Comparison of ENCODE assay signal across 10 cellular contexts in genomic region chr22:50470491-50470890, GRCh38. TPM values are rescaled to one million over a fixed set of nuclear protein-coding genes. Genes with fewer than 3 reads are reported as not detected.
DNase-seq lines count a peak whose midpoint lies in the region; ATAC-seq and TF ChIP-seq lines count a peak whose summit lies in the region.
"Had no signal": no experiment of that assay in that cellular context is flagged by ENCODE, and none has a peak within 500 bp of the region (broad histone marks: within the 10 kb centered on the region; RNA-seq: fewer than 3 reads in every experiment).

No MANE protein-coding gene starts in this region.

- H3K4me1 Mint-ChIP-seq in CD14-positive monocyte, result peaks cover 53% of the 10 kb centered on the region
- peaks cover 49% of the 10 kb centered on the region for H3K4me1 Mint-ChIP-seq in activated T-helper 2 cell treated with anti-CD3 and anti-CD28 coated beads, Interferon-gamma antibody, Interleukin-2, Interleukin-4, amounts not matched to agents 10 μg/mL and 5 μg/mL and 100 μg/mL, durations not matched to agents 14 hours and 24 hours and 36 hours (ENCODE audit: low read depth)

- peak overlapping the region; percentile 37 to 44 for H3K4me3 ChIP-seq in mucosa of rectum (ENCODE audit: low read length in 2 of 2)
- H3K4me3 ChIP-seq in body of pancreas, result no peak overlapping the region

- no peak for TF ChIP-seq POLR2A in body of pancreas (IDR thresholded peaks at IDR 0.05)

- H3K9me3 Mint-ChIP-seq in CD14-positive monocyte, result no peaks in the 10 kb centered on the region
- H3K9me3 Mint-ChIP-seq in activated T-helper 2 cell treated with anti-CD3 and anti-CD28 coated beads, Interferon-gamma antibody, Interleukin-2, Interleukin-4, amounts not matched to agents 10 μg/mL and 5 μg/mL and 100 μg/mL, durations not matched to agents 14 hours and 24 hours and 36 hours, result no peaks in the 10 kb centered on the region

- H3K9me3 ChIP-seq in mucosa of rectum (ENCODE audit: control insufficient read depth in 2 of 2, low read length in 2 of 2) (no peaks in the 10 kb centered on the region), body of pancreas (no peaks in the 10 kb centered on the region)

- H3K36me3 Mint-ChIP-seq in CD14-positive monocyte, result peaks cover 19 to 38% of the 10 kb centered on the region in 2 donors
- H3K36me3 Mint-ChIP-seq in activated T-helper 2 cell treated with anti-CD3 and anti-CD28 coated beads, Interferon-gamma antibody, Interleukin-2, Interleukin-4, amounts not matched to agents 10 μg/mL and 5 μg/mL and 100 μg/mL, durations not matched to agents 14 hours and 24 hours and 36 hours (ENCODE audit: low read depth), result peaks cover 23% of the 10 kb centered on the region

- H3K27me3 Mint-ChIP-seq in CD14-positive monocyte (ENCODE audit: low read depth in 3 of 3), result peaks cover 0 to 3% (median 0%) of the 10 kb centered on the region in 3 donors
- no peaks in the 10 kb centered on the region for H3K27me3 Mint-ChIP-seq in activated T-helper 2 cell treated with anti-CD3 and anti-CD28 coated beads, Interferon-gamma antibody, Interleukin-2, Interleukin-4, amounts not matched to agents 10 μg/mL and 5 μg/mL and 100 μg/mL, durations not matched to agents 14 hours and 24 hours and 36 hours (ENCODE audit: low read depth)

- H3K27me3 ChIP-seq in mucosa of rectum (ENCODE audit: control insufficient read depth in 2 of 2, insufficient read depth in 2 of 2, low read length in 2 of 2), result no peaks in the 10 kb centered on the region
- no peaks in the 10 kb centered on the region for H3K27me3 ChIP-seq in body of pancreas

- H3K27ac ChIP-seq in mucosa of rectum (ENCODE audit: low read depth in 2 of 2, low read length in 2 of 2) (peak overlapping the region; percentile 90 to 95), body of pancreas (peak overlapping the region in 2 of 4 donors; percentile 9 to 46)

- ATAC-seq in HG03159 (IDR thresholded peaks at IDR 0.05; ENCODE audit: unreplicated experiment), result peak; percentile 7
- no peak for ATAC-seq in body of pancreas
- ATAC-seq in GM21381 (IDR thresholded peaks at IDR 0.05; ENCODE audit: unreplicated experiment), result no peak
- no peak for ATAC-seq in HG03139 (IDR thresholded peaks at IDR 0.05; ENCODE audit: unreplicated experiment)

- peak overlapping the region in 1 of 7 donors; percentile 15 for H3K27ac Mint-ChIP-seq in CD14-positive monocyte
- peak overlapping the region; percentile 83 for H3K27ac Mint-ChIP-seq in activated T-helper 2 cell treated with anti-CD3 and anti-CD28 coated beads, Interferon-gamma antibody, Interleukin-2, Interleukin-4, amounts not matched to agents 10 μg/mL and 5 μg/mL and 100 μg/mL, durations not matched to agents 14 hours and 24 hours and 36 hours

- H3K4me1 ChIP-seq in mucosa of rectum (ENCODE audit: control insufficient read depth in 2 of 2, insufficient read depth in 2 of 2, low read length in 2 of 2) (peaks cover 57 to 58% of the 10 kb centered on the region in 2 donors), body of pancreas (peaks cover 54% of the 10 kb centered on the region)

- H3K36me3 ChIP-seq in mucosa of rectum (ENCODE audit: control insufficient read depth in 2 of 2, insufficient read depth in 2 of 2, low read length in 2 of 2) (peaks cover 19 to 26% of the 10 kb centered on the region in 2 donors), body of pancreas (replicated peaks in 1 of 2; ENCODE audit: insufficient read depth in 1 of 2, low read depth in 2 of 2) (peaks cover 16 to 19% of the 10 kb centered on the region in 2 donors)

- intact Hi-C loops in CD14-positive monocyte (cut with micrococcal nuclease), result loop anchor here in 1 of 2 donors (5.0 kb wide), 1 partner anchor 152 kb away; no protein-coding TSS in a partner anchor
- intact Hi-C loops in activated T-helper 2 cell treated with anti-CD3 and anti-CD28 coated beads, Interferon-gamma antibody, Interleukin-2, Interleukin-4, amounts not matched to agents 10 μg/mL and 5 μg/mL and 100 μg/mL, durations not matched to agents 14 hours and 24 hours and 36 hours (cut with micrococcal nuclease), result loop anchor here (5.0 kb wide), 1 partner anchor 57 kb away; the partner anchor contains the start of gene SCO2
- intact Hi-C loops in body of pancreas (cut with DNase I), result no loop called here

- peak overlapping the region; percentile 49 to 52 for H3K9ac ChIP-seq in mucosa of rectum (ENCODE audit: low read depth in 1 of 2, low read length in 2 of 2)

- peak overlapping the region; percentile 12 to 42 for H3K4me3 Mint-ChIP-seq in CD14-positive monocyte
- peak overlapping the region; percentile 55 for H3K4me3 Mint-ChIP-seq in activated T-helper 2 cell treated with anti-CD3 and anti-CD28 coated beads, Interferon-gamma antibody, Interleukin-2, Interleukin-4, amounts not matched to agents 10 μg/mL and 5 μg/mL and 100 μg/mL, durations not matched to agents 14 hours and 24 hours and 36 hours (ENCODE audit: low read depth)

- TF ChIP-seq CTCF in CD14-positive monocyte (IDR thresholded peaks at IDR 0.05), result no peak
- no peak for TF ChIP-seq CTCF in body of pancreas (IDR thresholded peaks at IDR 0.05)

- DNase-seq in CD14-positive monocyte (ENCODE audit: low spot score) (no peak), DMS153 treated with DMSO at 0.1 percent for 48 hours (lab: John Stamatoyannopoulos, UW; ENCODE audit: unreplicated experiment) (no peak), body of pancreas (no peak)
- no peak for DNase-seq in activated T-helper 2 cell treated with anti-CD3 and anti-CD28 coated beads, Interferon-gamma antibody, Interleukin-2, Interleukin-4, amounts not matched to agents 10 μg/mL and 5 μg/mL and 100 μg/mL, durations not matched to agents 14 hours and 24 hours and 36 hours (ENCODE audit: low spot score)

- 51% methylated on average over 6 of the region's 6 CpGs; no CpG with 5 or more reads in 1 of the 2 donors for WGBS in body of pancreas, 2 donors

RNA-seq across cellular contexts. Expression of gene SBF1, which starts 4.3 kb away (rescaled TPM):
- 1 to 10 TPM; 4.0 to 6.2 TPM for polyA plus RNA-seq in CD14-positive monocyte
- 102 and 106 TPM in 2 replicates for total RNA-seq in activated T-helper 2 cell treated with anti-CD3 and anti-CD28 coated beads, Interferon-gamma antibody, Interleukin-2, Interleukin-4, amounts not matched to agents 10 μg/mL and 5 μg/mL and 100 μg/mL, durations not matched to agents 14 hours and 24 hours and 36 hours
- total RNA-seq in body of pancreas, result 10 to 100 TPM; 60.2 to 77.5 TPM

RNA-seq across cellular contexts. Expression of gene ADM2, which starts 10.9 kb away (rescaled TPM):
- polyA plus RNA-seq in CD14-positive monocyte, result not detected
- 2.2 and 2.9 TPM in 2 replicates for total RNA-seq in activated T-helper 2 cell treated with anti-CD3 and anti-CD28 coated beads, Interferon-gamma antibody, Interleukin-2, Interleukin-4, amounts not matched to agents 10 μg/mL and 5 μg/mL and 100 μg/mL, durations not matched to agents 14 hours and 24 hours and 36 hours
- 1 to 10 TPM; 7.3 to 8.2 TPM for total RNA-seq in body of pancreas

RNA-seq across cellular contexts. Expression of gene MIOX, which starts 16.2 kb away (rescaled TPM):
- not detected for polyA plus RNA-seq in CD14-positive monocyte
- 0.25 TPM in 1 of 2 replicates, not detected in the other for total RNA-seq in activated T-helper 2 cell treated with anti-CD3 and anti-CD28 coated beads, Interferon-gamma antibody, Interleukin-2, Interleukin-4, amounts not matched to agents 10 μg/mL and 5 μg/mL and 100 μg/mL, durations not matched to agents 14 hours and 24 hours and 36 hours
- not detected for total RNA-seq in body of pancreas
- total RNA-seq: HT-29, liver had no signal
- polyA plus RNA-seq: liver had no signal

RNA-seq across cellular contexts. Expression of gene LMF2, which starts 37.0 kb away (rescaled TPM):
- 10 to 100 TPM; 15.0 to 16.6 TPM for polyA plus RNA-seq in CD14-positive monocyte
- total RNA-seq in activated T-helper 2 cell treated with anti-CD3 and anti-CD28 coated beads, Interferon-gamma antibody, Interleukin-2, Interleukin-4, amounts not matched to agents 10 μg/mL and 5 μg/mL and 100 μg/mL, durations not matched to agents 14 hours and 24 hours and 36 hours, result 77.2 and 81.8 TPM in 2 replicates
- total RNA-seq in body of pancreas, result 100 to 1,000 TPM; 147 to 158 TPM

RNA-seq across cellular contexts. Expression of gene NCAPH2, which starts 37.5 kb away (rescaled TPM):
- polyA plus RNA-seq in CD14-positive monocyte, result 10 to 100 TPM; 12.5 to 18.1 TPM
- total RNA-seq in activated T-helper 2 cell treated with anti-CD3 and anti-CD28 coated beads, Interferon-gamma antibody, Interleukin-2, Interleukin-4, amounts not matched to agents 10 μg/mL and 5 μg/mL and 100 μg/mL, durations not matched to agents 14 hours and 24 hours and 36 hours, result 112 and 115 TPM in 2 replicates
- 10 to 100 TPM; 30.6 to 35.9 TPM for total RNA-seq in body of pancreas

Comparison
In these comparisons a context has a peak if more than half of its experiments do, and no peak if none do; other contexts are left out.
1. H3K4me3 ChIP-seq: peak in mucosa of rectum (2 of 2); none in body of pancreas (0 of 2).